Comparison of ENCODE assay signal across 8 cellular contexts in the genomic region with DNA sequence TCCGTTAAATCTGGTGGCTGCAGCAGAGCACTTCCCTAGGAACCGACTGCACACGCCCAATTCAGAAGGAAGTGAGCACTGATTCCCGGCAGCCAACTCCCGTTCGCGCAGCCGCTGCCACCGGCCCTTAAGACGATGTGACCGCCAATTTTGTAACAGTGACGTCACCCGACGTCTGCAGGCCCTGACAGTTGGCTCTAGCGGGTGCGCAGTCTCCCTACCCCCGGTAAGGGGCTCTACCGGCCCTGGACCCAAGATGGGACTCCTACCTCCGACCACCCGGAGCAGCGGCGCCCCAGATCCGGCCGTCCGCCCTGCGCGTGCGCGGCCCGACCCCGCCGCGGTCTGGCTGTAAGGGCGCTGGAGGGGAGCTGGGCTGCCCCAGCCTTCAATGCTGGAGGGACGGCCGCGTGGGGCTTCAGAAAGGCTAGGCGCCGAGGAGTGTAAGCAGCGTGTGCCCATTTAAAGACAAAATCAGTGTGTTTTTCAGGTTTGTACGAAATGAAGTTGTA. TPM values are rescaled to one million over a fixed set of nuclear protein-coding genes. Genes with fewer than 3 reads are reported as not detected.
A peak's percentile ranks its signal among the peaks of the same experiment; 100 is the strongest.
DNase-seq lines count a peak whose midpoint lies in the region; ATAC-seq and TF ChIP-seq lines count a peak whose summit lies in the region.

No MANE protein-coding gene starts in this region.

- peaks cover 8% of the 10 kb centered on the region for H3K36me3 Mint-ChIP-seq in activated naive CD8-positive, alpha-beta T cell

- TF ChIP-seq POLR2A in testis (IDR thresholded peaks at IDR 0.05): no peak

- peak overlapping the region; percentile 12 for H3K27ac Mint-ChIP-seq in activated naive CD8-positive, alpha-beta T cell

- H3K9me3 ChIP-seq in SJSA1 (replicated peaks) (no peaks in the 10 kb centered on the region), testis (no peaks in the 10 kb centered on the region)

- H3K4me1 ChIP-seq in SJSA1 (replicated peaks) (peaks cover 7% of the 10 kb centered on the region), testis (no peaks in the 10 kb centered on the region)

- no peaks in the 10 kb centered on the region for H3K27me3 Mint-ChIP-seq in activated naive CD8-positive, alpha-beta T cell

- no peaks in the 10 kb centered on the region for H3K27me3 ChIP-seq in SJSA1 (replicated peaks)
- H3K27me3 ChIP-seq in testis: no peaks in the 10 kb centered on the region

- intact Hi-C loops in testis (cut with DNase I; ENCODE audit: low total_unique reads): no loop called here

- 1% methylated on average over 20 to 41 of the region's 41 CpGs for WGBS in testis, 2 donors

- H3K4me1 Mint-ChIP-seq in activated naive CD8-positive, alpha-beta T cell (ENCODE audit: low read depth): peaks cover 20% of the 10 kb centered on the region

- DNase-seq in DMS79 treated with DMSO at 0.1 percent for 48 hours (lab: John Stamatoyannopoulos, UW) (peak; percentile 85), M059J (ENCODE audit: low read depth) (peak; percentile 92), SJSA1 (ENCODE audit: low read depth in 1 of 2, low spot score in 2 of 2) (peak; percentile 78), glomerular endothelial cell (ENCODE audit: extremely low read depth, low read depth, low spot score) (peak; percentile 63), non-pigmented ciliary epithelial cell (ENCODE audit: low read depth) (peak; percentile 59), testis (peak; percentile 93)

- H3K9me3 Mint-ChIP-seq in activated naive CD8-positive, alpha-beta T cell (ENCODE audit: low read depth): no peaks in the 10 kb centered on the region

- TF ChIP-seq CTCF in testis (IDR thresholded peaks at IDR 0.05): no peak

- H3K4me3 ChIP-seq in SJSA1: peak overlapping the region; percentile 49
- peak overlapping the region; percentile 61 to 72 for H3K4me3 ChIP-seq in testis

- H3K36me3 ChIP-seq in SJSA1 (peaks cover 6% of the 10 kb centered on the region), testis (ENCODE audit: low read depth, missing control alignments) (no peaks in the 10 kb centered on the region)

- H3K27ac ChIP-seq in SJSA1 (peak overlapping the region; percentile 81), testis (peak overlapping the region; percentile 91 to 94)

- ATAC-seq in GM21723 (IDR thresholded peaks at IDR 0.05; ENCODE audit: unreplicated experiment): peak; percentile 84

- peak overlapping the region; percentile 83 for H3K4me3 Mint-ChIP-seq in activated naive CD8-positive, alpha-beta T cell

RNA-seq across cellular contexts. Expression of a gene that starts 19.1 kb away (rescaled TPM):
- 265 and 312 TPM in 2 replicates for total RNA-seq in M059J (2014; rRNA removed; shearing (Covaris generic))
- 142 and 143 TPM in 2 replicates for total RNA-seq in SJSA1 (2014; rRNA removed; shearing (Covaris generic))
- total RNA-seq in glomerular endothelial cell (197 and 203 TPM in 2 replicates), testis (100 to 1,000 TPM; 146 to 149 TPM)
- polyA plus RNA-seq in testis (ENCODE audit: insufficient read depth, low read depth, low replicate concordance): 256 TPM

RNA-seq across cellular contexts. Expression of a gene that starts 32.3 kb away (rescaled TPM):
- 30.6 and 36.0 TPM in 2 replicates for total RNA-seq in M059J (2014; rRNA removed; shearing (Covaris generic))
- total RNA-seq in SJSA1 (2014; rRNA removed; shearing (Covaris generic)): 12.9 and 17.0 TPM in 2 replicates
- total RNA-seq in glomerular endothelial cell (12.3 and 16.0 TPM in 2 replicates), testis (10 to 100 TPM; 16.2 to 16.3 TPM)
- polyA plus RNA-seq in testis (ENCODE audit: insufficient read depth, low read depth, low replicate concordance): 17.1 TPM

RNA-seq across cellular contexts. Expression of a gene that starts 42.8 kb away (rescaled TPM):
- total RNA-seq in M059J (2014; rRNA removed; shearing (Covaris generic)): 47.6 and 53.1 TPM in 2 replicates
- 36.6 and 48.7 TPM in 2 replicates for total RNA-seq in SJSA1 (2014; rRNA removed; shearing (Covaris generic))
- 25.7 and 40.5 TPM in 2 replicates for total RNA-seq in glomerular endothelial cell
- total RNA-seq in testis: 10 to 100 TPM; 35.4 to 38.5 TPM
- 57.8 TPM for polyA plus RNA-seq in testis (ENCODE audit: insufficient read depth, low read depth, low replicate concordance)

Comparison
In these comparisons a context has a peak if more than half of its experiments do, and no peak if none do; other contexts are left out.
1. Peak in every context shown above with its lines: DNase-seq, ATAC-seq, H3K4me3 ChIP-seq and H3K27ac ChIP-seq.